Comparison of ENCODE assay signal across 12 cellular contexts in the genomic region with DNA sequence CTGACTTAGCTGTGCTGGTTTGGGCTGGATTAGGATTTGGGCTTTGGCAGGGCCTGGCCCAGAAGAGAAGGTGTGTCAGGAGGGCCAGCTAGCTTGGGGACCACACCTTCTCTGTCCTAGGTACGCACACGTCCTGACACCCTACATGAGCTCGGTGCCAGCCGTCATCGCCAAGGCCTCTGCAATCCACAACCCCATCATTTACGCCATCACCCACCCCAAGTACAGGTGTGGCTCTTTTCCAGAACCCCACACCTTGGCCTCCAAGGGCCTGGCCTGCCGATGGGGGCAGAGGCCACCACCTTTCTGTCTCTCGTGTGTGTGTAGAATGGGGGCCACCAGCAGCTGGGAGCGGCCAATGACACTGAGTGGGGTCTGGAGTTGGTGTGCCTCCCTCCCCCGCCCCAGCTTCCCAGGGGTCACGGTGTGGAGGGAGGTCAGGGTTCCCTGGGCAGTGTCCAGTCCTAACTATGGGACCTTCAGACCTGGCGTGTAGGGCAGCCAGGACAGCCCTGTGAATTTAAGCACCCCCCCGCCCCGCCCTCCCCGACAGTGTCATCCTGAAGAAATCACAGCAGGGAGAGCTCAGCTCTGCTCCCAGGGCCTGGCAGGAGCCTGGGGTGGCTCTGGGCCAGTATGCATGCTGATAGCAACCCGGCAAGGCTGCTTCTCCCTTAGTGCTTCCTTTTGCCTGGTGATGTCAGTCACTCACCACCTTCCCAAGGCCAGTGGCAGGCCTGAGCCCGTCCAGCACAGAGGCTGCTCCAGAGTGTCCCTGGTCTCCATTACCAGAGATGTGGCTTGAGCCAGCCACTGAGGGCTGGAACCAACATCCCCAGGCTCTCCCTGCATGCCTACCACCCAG. TPM values are rescaled to one million over a fixed set of nuclear protein-coding genes. Genes with fewer than 3 reads are reported as not detected.
DNase-seq lines count a peak whose midpoint lies in the region; ATAC-seq and TF ChIP-seq lines count a peak whose summit lies in the region.
"Had no signal": no experiment of that assay in that cellular context is flagged by ENCODE, and none has a peak within 500 bp of the region (broad histone marks: within the 10 kb centered on the region; RNA-seq: fewer than 3 reads in every experiment).

No MANE protein-coding gene starts in this region.

- no peaks in the 10 kb centered on the region for H3K27me3 Mint-ChIP-seq in natural killer cell treated with Interleukin-12 subunit alpha and Interleukin-12 subunit beta and Interleukin-15 and Interleukin-18, amount 100 ng/mL, for 72 hours
- H3K27me3 Mint-ChIP-seq: activated naive CD8-positive, alpha-beta T cell treated with anti-CD3 and anti-CD28 coated beads, Interleukin-2, amount 10 ng/mL, durations not matched to agents 7 days and 5 days had no signal

- H3K4me3 ChIP-seq in H7 (ENCODE audit: insufficient read depth, low read depth, low read length) (no peak overlapping the region), heart left ventricle (no peak overlapping the region), rectal smooth muscle tissue (ENCODE audit: low read length) (no peak overlapping the region)
- H3K4me3 ChIP-seq: HAP-1 had no signal

- H3K27me3 ChIP-seq in H7 (ENCODE audit: control insufficient read depth, insufficient read depth, low read length) (no peaks in the 10 kb centered on the region; the same call in 1 of the 2 replicates), heart left ventricle (no peaks in the 10 kb centered on the region), rectal smooth muscle tissue (ENCODE audit: control insufficient read depth, insufficient read depth, low read length) (no peaks in the 10 kb centered on the region)

- H3K4me3 Mint-ChIP-seq in natural killer cell treated with Interleukin-12 subunit alpha and Interleukin-12 subunit beta and Interleukin-15 and Interleukin-18, amount 100 ng/mL, for 72 hours = no peak overlapping the region
- H3K4me3 Mint-ChIP-seq: activated naive CD8-positive, alpha-beta T cell treated with anti-CD3 and anti-CD28 coated beads, Interleukin-2, amount 10 ng/mL, durations not matched to agents 7 days and 5 days; nephron; stimulated activated effector memory CD8-positive, alpha-beta T cell treated with anti-CD3 and anti-CD28 coated beads, Interleukin-12 subunit alpha, Interleukin-12 subunit beta, amount 100 ng/mL, for 72 hours had no signal

- H3K36me3 ChIP-seq in H7 (replicated peaks; ENCODE audit: control insufficient read depth, insufficient read depth, low read length) = no peaks in the 10 kb centered on the region
- H3K36me3 ChIP-seq in heart left ventricle = no peaks in the 10 kb centered on the region
- H3K36me3 ChIP-seq in rectal smooth muscle tissue (ENCODE audit: control insufficient read depth, insufficient read depth, low read length) = no peaks in the 10 kb centered on the region
- H3K36me3 ChIP-seq: HAP-1 had no signal

- H3K4me1 ChIP-seq in heart left ventricle (peaks cover 0 to 71% (median 39%) of the 10 kb centered on the region in 12 donors), rectal smooth muscle tissue (ENCODE audit: control insufficient read depth, insufficient read depth, low read length) (peaks cover 7% of the 10 kb centered on the region)
- H3K4me1 ChIP-seq: HAP-1 had no signal

- H3K36me3 Mint-ChIP-seq in natural killer cell treated with Interleukin-12 subunit alpha and Interleukin-12 subunit beta and Interleukin-15 and Interleukin-18, amount 100 ng/mL, for 72 hours = no peaks in the 10 kb centered on the region
- H3K36me3 Mint-ChIP-seq: activated naive CD8-positive, alpha-beta T cell treated with anti-CD3 and anti-CD28 coated beads, Interleukin-2, amount 10 ng/mL, durations not matched to agents 7 days and 5 days; stimulated activated effector memory CD8-positive, alpha-beta T cell treated with anti-CD3 and anti-CD28 coated beads, Interleukin-12 subunit alpha, Interleukin-12 subunit beta, amount 100 ng/mL, for 72 hours had no signal

- no peak overlapping the region for H3K27ac Mint-ChIP-seq in natural killer cell treated with Interleukin-12 subunit alpha and Interleukin-12 subunit beta and Interleukin-15 and Interleukin-18, amount 100 ng/mL, for 72 hours
- H3K27ac Mint-ChIP-seq: activated naive CD8-positive, alpha-beta T cell treated with anti-CD3 and anti-CD28 coated beads, Interleukin-2, amount 10 ng/mL, durations not matched to agents 7 days and 5 days; nephron; stimulated activated effector memory CD8-positive, alpha-beta T cell treated with anti-CD3 and anti-CD28 coated beads, Interleukin-12 subunit alpha, Interleukin-12 subunit beta, amount 100 ng/mL, for 72 hours had no signal

- H3K27ac ChIP-seq in heart left ventricle (peak overlapping the region; percentile 20 to 100 (median 94)), rectal smooth muscle tissue (ENCODE audit: low read depth, low read length) (peak overlapping the region; percentile 12)

- peak in 2 of 12 donors; percentile 10 to 32 for TF ChIP-seq CTCF in heart left ventricle (IDR thresholded peaks at IDR 0.05)

- no peak overlapping the region for H3K9ac ChIP-seq in rectal smooth muscle tissue (ENCODE audit: low read length)

- ATAC-seq in heart left ventricle = peak; percentile 17 to 56 (median 49)
- no peak for ATAC-seq in natural killer cell treated with Interleukin-12 subunit alpha and Interleukin-12 subunit beta and Interleukin-15 and Interleukin-18, amount 100 ng/mL, for 72 hours
- ATAC-seq: stimulated activated effector memory CD8-positive, alpha-beta T cell treated with anti-CD3 and anti-CD28 coated beads, Interleukin-12 subunit alpha, Interleukin-12 subunit beta, amount 100 ng/mL, for 72 hours had no signal

- 53 to 63% (median 54%) methylated on average over 11 to 17 of the region's 17 CpGs for whole genome bisulfite sequencing in heart left ventricle, 4 donors

- no peaks in the 10 kb centered on the region for H3K4me1 Mint-ChIP-seq in natural killer cell treated with Interleukin-12 subunit alpha and Interleukin-12 subunit beta and Interleukin-15 and Interleukin-18, amount 100 ng/mL, for 72 hours (ENCODE audit: low read depth in 2 of 2)
- H3K4me1 Mint-ChIP-seq: activated naive CD8-positive, alpha-beta T cell treated with anti-CD3 and anti-CD28 coated beads, Interleukin-2, amount 10 ng/mL, durations not matched to agents 7 days and 5 days; stimulated activated effector memory CD8-positive, alpha-beta T cell treated with anti-CD3 and anti-CD28 coated beads, Interleukin-12 subunit alpha, Interleukin-12 subunit beta, amount 100 ng/mL, for 72 hours had no signal

- no peaks in the 10 kb centered on the region for H3K9me3 Mint-ChIP-seq in natural killer cell treated with Interleukin-12 subunit alpha and Interleukin-12 subunit beta and Interleukin-15 and Interleukin-18, amount 100 ng/mL, for 72 hours
- H3K9me3 Mint-ChIP-seq: activated naive CD8-positive, alpha-beta T cell treated with anti-CD3 and anti-CD28 coated beads, Interleukin-2, amount 10 ng/mL, durations not matched to agents 7 days and 5 days; nephron; stimulated activated effector memory CD8-positive, alpha-beta T cell treated with anti-CD3 and anti-CD28 coated beads, Interleukin-12 subunit alpha, Interleukin-12 subunit beta, amount 100 ng/mL, for 72 hours had no signal

- DNase-seq in H7 (peak; percentile 48), amniotic epithelial cell (ENCODE audit: low read depth) (peak; percentile 29), heart left ventricle (peak; percentile 81 to 94 (median 88)), NCI-H748 treated with DMSO at 0.1 percent for 48 hours (lab: John Stamatoyannopoulos, UW) (no peak), T-helper 1 cell (no peak)
- no peak for DNase-seq in natural killer cell treated with Interleukin-12 subunit alpha and Interleukin-12 subunit beta and Interleukin-15 and Interleukin-18, amount 100 ng/mL, for 72 hours (ENCODE audit: low spot score)
- DNase-seq: activated naive CD8-positive, alpha-beta T cell treated with anti-CD3 and anti-CD28 coated beads, Interleukin-2, amount 10 ng/mL, durations not matched to agents 7 days and 5 days; NCI-H2081 had no signal

- intact Hi-C loops in heart left ventricle (cut with DNase I) = no loop called here

- TF ChIP-seq POLR2A in heart left ventricle (IDR thresholded peaks at IDR 0.05) = peak in 1 of 2 donors; percentile 44

- H3K9me3 ChIP-seq in heart left ventricle = no peaks in the 10 kb centered on the region
- H3K9me3 ChIP-seq: HAP-1 had no signal

RNA-seq across cellular contexts. Expression of a gene that starts 6.9 kb away (rescaled TPM):
- 0.03 and 0.30 TPM in 2 replicates for total RNA-seq in H7 (2014; rRNA removed; shearing (Covaris generic))
- 1,000 to 10,000 TPM in 7 of 9 donors, 100 to 1,000 TPM in 2; 800 to 1,716 (median 1,273) TPM for total RNA-seq in heart left ventricle
- polyA plus RNA-seq in heart left ventricle = 1,000 to 10,000 TPM in 1 of 2 donors, 100 to 1,000 TPM in 1; 165 to 1,759 TPM
- total RNA-seq in natural killer cell treated with Interleukin-12 subunit alpha and Interleukin-12 subunit beta and Interleukin-15 and Interleukin-18, amount 100 ng/mL, for 72 hours = not detected
- total RNA-seq: activated naive CD8-positive, alpha-beta T cell treated with anti-CD3 and anti-CD28 coated beads, Interleukin-2, amount 10 ng/mL, durations not matched to agents 7 days and 5 days had no signal

RNA-seq across cellular contexts. Expression of a gene that starts 7.0 kb away (rescaled TPM):
- total RNA-seq in H7 (2014; rRNA removed; shearing (Covaris generic)) = not detected in 2 replicates
- under 1 TPM in 3 of 9 donors, not detected in 6; 0.19 to 0.28 (median 0.25) TPM for total RNA-seq in heart left ventricle
- polyA plus RNA-seq in heart left ventricle = under 1 TPM; 0.03 to 0.08 TPM
- not detected for total RNA-seq in natural killer cell treated with Interleukin-12 subunit alpha and Interleukin-12 subunit beta and Interleukin-15 and Interleukin-18, amount 100 ng/mL, for 72 hours
- total RNA-seq: activated naive CD8-positive, alpha-beta T cell treated with anti-CD3 and anti-CD28 coated beads, Interleukin-2, amount 10 ng/mL, durations not matched to agents 7 days and 5 days had no signal

Comparison
In these comparisons a context has a peak if more than half of its experiments do, and no peak if none do; other contexts are left out.
1. DNase-seq: peak in H7 (single experiment), amniotic epithelial cell (single experiment) and heart left ventricle (5 of 5); none in NCI-H748 treated with DMSO at 0.1 percent for 48 hours (single experiment), T-helper 1 cell (0 of 5) and natural killer cell treated with Interleukin-12 subunit alpha and Interleukin-12 subunit beta and Interleukin-15 and Interleukin-18, amount 100 ng/mL, for 72 hours (single experiment).
2. ATAC-seq: peak in heart left ventricle (4 of 4); none in natural killer cell treated with Interleukin-12 subunit alpha and Interleukin-12 subunit beta and Interleukin-15 and Interleukin-18, amount 100 ng/mL, for 72 hours (0 of 2).
3. RNA of a gene that starts 6.9 kb away (total RNA-seq): 800 to 1,716 TPM in heart left ventricle; not detected in natural killer cell treated with Interleukin-12 subunit alpha and Interleukin-12 subunit beta and Interleukin-15 and Interleukin-18, amount 100 ng/mL, for 72 hours and 0.03 to 0.30 TPM in H7; every median in the first group is over 100 times any median in the second.